17 cellular contexts compared by ENCODE assay signal in the genomic region with DNA sequence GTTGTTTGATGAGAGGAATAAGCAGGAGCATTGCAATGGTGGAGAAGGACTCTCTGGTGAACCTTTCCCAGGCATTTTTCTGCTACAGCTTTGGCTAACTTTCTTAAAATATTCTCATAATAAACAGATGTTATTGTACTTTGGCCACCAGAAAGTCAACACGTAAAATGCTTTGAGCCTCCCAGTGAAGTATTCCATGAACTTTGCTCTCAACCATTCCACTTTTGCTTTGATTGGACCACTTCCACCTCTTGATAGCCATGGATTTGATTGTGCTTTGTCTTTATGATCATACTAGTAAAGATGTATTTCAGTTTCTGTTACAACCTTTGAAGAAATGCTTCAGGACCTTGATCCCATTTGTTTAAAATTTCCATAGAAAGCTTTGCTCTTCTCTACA.
"Had no signal": no experiment of that assay in that cellular context is flagged by ENCODE, and none has a peak within 500 bp of the region (broad histone marks: within the 10 kb centered on the region; RNA-seq: fewer than 3 reads in every experiment).

No MANE protein-coding gene starts in this region.

- H3K36me3 Mint-ChIP-seq: natural killer cell had no signal

- H3K27me3 Mint-ChIP-seq: activated CD4-positive, alpha-beta T cell treated with anti-CD3 and anti-CD28 coated beads, Interleukin-2, amount 10 ng/mL, durations not matched to agents 24 days and 14 days; effector memory CD8-positive, alpha-beta T cell had no signal

- H3K4me1 Mint-ChIP-seq: activated CD4-positive, alpha-beta T cell treated with anti-CD3 and anti-CD28 coated beads, Interleukin-2, amount 10 ng/mL, durations not matched to agents 24 days and 14 days; natural killer cell had no signal

- ATAC-seq: activated CD8-positive, alpha-beta T cell treated with anti-CD3 and anti-CD28 coated beads, Interleukin-2, amount 10 ng/mL, durations not matched to agents 7 days and 5 days; activated T-cell treated with anti-CD3 and anti-CD28 coated beads, Interleukin-2, amount 50 U/mL, for 4 hours; effector memory CD8-positive, alpha-beta T cell; natural killer cell; stimulated activated naive CD8-positive, alpha-beta T cell treated with anti-CD3 and anti-CD28 coated beads, Interleukin-15, Interleukin-2, amounts not matched to agents 100 U/mL and 50 U/mL, for 24 hours had no signal

- H3K4me1 ChIP-seq: uterus had no signal

- H3K4me3 ChIP-seq: heart right ventricle, tibial nerve, uterus had no signal

- DNase-seq: activated CD4-positive, alpha-beta T cell treated with anti-CD3 and anti-CD28 coated beads, Interleukin-2, amount 10 ng/mL, durations not matched to agents 24 days and 14 days; activated CD8-positive, alpha-beta memory T cell treated with anti-CD3 and anti-CD28 coated beads, Interleukin-2, amount 50 U/mL, for 4 hours; activated CD8-positive, alpha-beta T cell treated with anti-CD3 and anti-CD28 coated beads, Interleukin-2, amount 10 ng/mL, durations not matched to agents 7 days and 5 days; activated naive CD4-positive, alpha-beta T cell treated with anti-CD3 and anti-CD28 coated beads for 36 hours; activated T-cell treated with anti-CD3 and anti-CD28 coated beads, Interleukin-2, amount 50 U/mL, for 4 hours; anterior cingulate cortex; effector memory CD8-positive, alpha-beta T cell; heart right ventricle; mesenchymal stem cell; natural killer cell; retina; stimulated activated naive CD8-positive, alpha-beta T cell treated with anti-CD3 and anti-CD28 coated beads, Interleukin-15, Interleukin-2, amounts not matched to agents 100 U/mL and 50 U/mL, for 24 hours; uterus had no signal

- H3K9me3 Mint-ChIP-seq: activated CD4-positive, alpha-beta T cell treated with anti-CD3 and anti-CD28 coated beads, Interleukin-2, amount 10 ng/mL, durations not matched to agents 24 days and 14 days; activated T-cell treated with anti-CD3 and anti-CD28 coated beads, Interleukin-2, amount 50 U/mL, for 4 hours; effector memory CD8-positive, alpha-beta T cell had no signal

- H3K27ac ChIP-seq: epithelial cell of prostate, heart right ventricle, neutrophil, tibial nerve had no signal

- H3K27ac Mint-ChIP-seq: activated CD4-positive, alpha-beta T cell treated with anti-CD3 and anti-CD28 coated beads, Interleukin-2, amount 10 ng/mL, durations not matched to agents 24 days and 14 days; activated CD8-positive, alpha-beta T cell treated with anti-CD3 and anti-CD28 coated beads, Interleukin-2, amount 10 ng/mL, durations not matched to agents 7 days and 5 days; activated naive CD4-positive, alpha-beta T cell treated with anti-CD3 and anti-CD28 coated beads for 36 hours; effector memory CD8-positive, alpha-beta T cell; natural killer cell; T-helper 1 cell treated with Interleukin-12 subunit alpha and Interleukin-12 subunit beta and Interleukin-4 antibody, amounts not matched to agents 30 μg/mL and 1 μg/mL, for 36 hours had no signal

- H3K4me3 Mint-ChIP-seq: activated CD4-positive, alpha-beta T cell treated with anti-CD3 and anti-CD28 coated beads, Interleukin-2, amount 10 ng/mL, durations not matched to agents 24 days and 14 days; activated CD8-positive, alpha-beta T cell treated with anti-CD3 and anti-CD28 coated beads, Interleukin-2, amount 10 ng/mL, durations not matched to agents 7 days and 5 days; activated naive CD4-positive, alpha-beta T cell treated with anti-CD3 and anti-CD28 coated beads for 36 hours; activated T-cell treated with anti-CD3 and anti-CD28 coated beads, Interleukin-2, amount 50 U/mL, for 4 hours; effector memory CD8-positive, alpha-beta T cell; natural killer cell; T-helper 1 cell treated with Interleukin-12 subunit alpha and Interleukin-12 subunit beta and Interleukin-4 antibody, amounts not matched to agents 30 μg/mL and 1 μg/mL, for 36 hours had no signal

- H3K27me3 ChIP-seq: heart right ventricle, neutrophil, tibial nerve, uterus had no signal

- H3K36me3 ChIP-seq: heart right ventricle, neutrophil, tibial nerve, uterus had no signal

- H3K9me3 ChIP-seq: neutrophil, uterus had no signal
